Comparison of ENCODE assay signal across 17 cellular contexts in genomic region chr13:25062479-25062878, GRCh38. TPM values are rescaled to one million over a fixed set of nuclear protein-coding genes. Genes with fewer than 3 reads are reported as not detected.
DNase-seq lines count a peak whose midpoint lies in the region; ATAC-seq, FAIRE-seq and TF ChIP-seq lines count a peak whose summit lies in the region.
"Had no signal": no experiment of that assay in that cellular context is flagged by ENCODE, and none has a peak within 500 bp of the region (broad histone marks: within the 10 kb centered on the region; RNA-seq: fewer than 3 reads in every experiment).

No MANE protein-coding gene starts in this region.

- peaks cover 30% of the 10 kb centered on the region for H3K4me1 Mint-ChIP-seq in memory B cell
- H3K4me1 Mint-ChIP-seq: T-cell had no signal

- H3K36me3 Mint-ChIP-seq in memory B cell: peaks cover 2% of the 10 kb centered on the region
- H3K36me3 Mint-ChIP-seq: T-cell had no signal

- no peak overlapping the region for H2BK12ac ChIP-seq in mesenchymal stem cell (ENCODE audit: low read length in 2 of 2)

- no peak overlapping the region for H3K14ac ChIP-seq in mesenchymal stem cell (ENCODE audit: low read length in 2 of 2)

- in situ Hi-C loops in SK-MEL-5 (cut with HindIII; ENCODE audit: low pct_unique_long_range_greater_than_20kb, low sequenced_read_pairs): no loop called here

- no peak overlapping the region for H2AFZ ChIP-seq in mesenchymal stem cell (ENCODE audit: low read depth, low read length)

- no peak overlapping the region for H3K4me3 ChIP-seq in mesenchymal stem cell (ENCODE audit: insufficient read depth in 1 of 2, low read depth in 1 of 2, low read length in 2 of 2)
- H3K4me3 ChIP-seq: BLaER1, SJCRH30 had no signal

- H3K27ac Mint-ChIP-seq in memory B cell: peak overlapping the region; percentile 48
- H3K27ac Mint-ChIP-seq: T-cell had no signal

- H4K91ac ChIP-seq in mesenchymal stem cell (ENCODE audit: low read length): no peak overlapping the region

- no peak overlapping the region for H3K23ac ChIP-seq in mesenchymal stem cell (ENCODE audit: low read length in 2 of 2)

- H3K4me2 ChIP-seq in mesenchymal stem cell (ENCODE audit: low read length, poor library complexity, severe bottlenecking): no peak overlapping the region
- H3K4me2 ChIP-seq: BLaER1 had no signal

- H3K9ac ChIP-seq in mesenchymal stem cell (ENCODE audit: low read length): no peak overlapping the region
- H3K9ac ChIP-seq: BLaER1 had no signal

- H2AK5ac ChIP-seq in mesenchymal stem cell (ENCODE audit: low read length, severe bottlenecking): no peak overlapping the region

- peaks cover 4% of the 10 kb centered on the region for H3K27me3 Mint-ChIP-seq in memory B cell

- no peak overlapping the region for H3K27ac ChIP-seq in mesenchymal stem cell (ENCODE audit: low read length, poor library complexity, severe bottlenecking)
- H3K27ac ChIP-seq: BLaER1, HL-60, RWPE1, SJCRH30 had no signal

- H2BK5ac ChIP-seq in mesenchymal stem cell (ENCODE audit: low read depth, low read length, poor library complexity, severe bottlenecking): no peak overlapping the region

- H3K9me3 ChIP-seq in mesenchymal stem cell (ENCODE audit: control insufficient read depth, low read length): no peaks in the 10 kb centered on the region
- H3K9me3 ChIP-seq: SJCRH30 had no signal

- no peak for FAIRE-seq in D721Med (lab: Jason Lieb, UNC)

- no peak overlapping the region for H4K8ac ChIP-seq in mesenchymal stem cell (ENCODE audit: low read length)

- H3K18ac ChIP-seq in mesenchymal stem cell (ENCODE audit: low read depth in 1 of 2, low read length in 2 of 2): no peak overlapping the region

- no peak overlapping the region for H3K4ac ChIP-seq in mesenchymal stem cell (ENCODE audit: low read depth in 1 of 2, low read length in 2 of 2)

- no peak overlapping the region for H3K4me3 Mint-ChIP-seq in memory B cell
- H3K4me3 Mint-ChIP-seq: T-cell had no signal

- H3K36me3 ChIP-seq in mesenchymal stem cell (ENCODE audit: control insufficient read depth in 1 of 2, insufficient read depth in 2 of 2, low read depth in 1 of 2, low read length in 2 of 2): no peaks in the 10 kb centered on the region
- H3K36me3 ChIP-seq: BLaER1, SJCRH30 had no signal

- peaks cover 1% of the 10 kb centered on the region for H3K4me1 ChIP-seq in mesenchymal stem cell (ENCODE audit: control insufficient read depth, insufficient read depth, low read depth, low read length)
- H3K4me1 ChIP-seq: BLaER1, SJCRH30 had no signal

- H2BK15ac ChIP-seq in mesenchymal stem cell (ENCODE audit: low read depth, poor library complexity, severe bottlenecking): no peak overlapping the region

- peak; percentile 18 for TF ChIP-seq CTCF in D721Med (IDR thresholded peaks at IDR 0.05; ENCODE audit: insufficient read depth, missing control alignments)

- DNase-seq in D721Med (ENCODE audit: insufficient read length, low spot score): no peak
- DNase-seq in HuH-7 (ENCODE audit: low spot score): peak; percentile 13
- peak; percentile 52 for DNase-seq in SK-MEL-5 (ENCODE audit: low read depth, low spot score)
- no peak for DNase-seq in memory B cell (ENCODE audit: low spot score in 2 of 2)
- no peak for DNase-seq in activated T-cell treated with anti-CD3 and anti-CD28 coated beads for 4 hours
- DNase-seq in superior temporal gyrus (ENCODE audit: extremely low spot score): no peak
- no peak for DNase-seq in mesenchymal stem cell
- DNase-seq: DMS 273 treated with DMSO at 0.1 percent for 48 hours, Karpas-422, NCI-H1436, NCI-H2029 treated with DMSO at 0.1 percent for 48 hours, NCI-H510A treated with DMSO at 0.1 percent for 48 hours, SJCRH30, T-cell had no signal

- no peak overlapping the region for H2BK120ac ChIP-seq in mesenchymal stem cell (ENCODE audit: low read depth, low read length)

- no peak for ATAC-seq in memory B cell (ENCODE audit: low read depth)
- ATAC-seq: T-cell had no signal

- peaks cover 2% of the 10 kb centered on the region for H3K9me3 Mint-ChIP-seq in memory B cell

- H3K27me3 ChIP-seq in mesenchymal stem cell (ENCODE audit: control insufficient read depth in 1 of 2, insufficient read depth in 1 of 2, low read length in 2 of 2): peaks cover 31 to 42% of the 10 kb centered on the region in 2 experiments
- H3K27me3 ChIP-seq: BLaER1 had no signal

- WGBS in mesenchymal stem cell: 73% methylated on average over 5 of the region's 5 CpGs

- H3K79me1 ChIP-seq in mesenchymal stem cell (replicated peaks; ENCODE audit: low read length, poor library complexity, severe bottlenecking): no peaks in the 10 kb centered on the region

RNA-seq across cellular contexts. Expression of gene PABPC3, which starts 33.5 kb away (rescaled TPM):
- total RNA-seq in SK-MEL-5 (2014; rRNA removed; shearing (Covaris generic)): 0.11 and 0.13 TPM in 2 replicates
- 0.32 and 0.46 TPM in 2 replicates for polyA plus RNA-seq in SK-MEL-5 (2015; cell fraction: cytosol; rRNA removed)
- 0.05 and 0.06 TPM in 2 replicates for polyA plus RNA-seq in SK-MEL-5 (2015; cell fraction: nucleus; rRNA removed)
- polyA plus RNA-seq in mesenchymal stem cell (2013, experiment 1 of 2): 0.17 TPM
- polyA plus RNA-seq in mesenchymal stem cell (2013, experiment 2 of 2): 0.21 TPM

Comparison
In these comparisons a context has a peak if more than half of its experiments do, and no peak if none do; other contexts are left out.
1. DNase-seq: peak in HuH-7 (single experiment) and SK-MEL-5 (single experiment); none in D721Med (single experiment), memory B cell (0 of 2), activated T-cell treated with anti-CD3 and anti-CD28 coated beads for 4 hours (single experiment), superior temporal gyrus (single experiment) and mesenchymal stem cell (single experiment).